Comparison of ENCODE assay signal across 15 cellular contexts in genomic region chr1:109622895-109623294, GRCh38. TPM values are rescaled to one million over a fixed set of nuclear protein-coding genes. Genes with fewer than 3 reads are reported as not detected.
DNase-seq lines count a peak whose midpoint lies in the region; TF ChIP-seq lines count a peak whose summit lies in the region.
"Had no signal": no experiment of that assay in that cellular context is flagged by ENCODE, and none has a peak within 500 bp of the region (broad histone marks: within the 10 kb centered on the region; RNA-seq: fewer than 3 reads in every experiment).

No MANE protein-coding gene starts in this region.

- intact Hi-C loops in spleen (cut with DNase I; ENCODE audit: low total_unique reads), result no loop called here

- no peak overlapping the region for H2AFZ ChIP-seq in SU-DHL-6 (ENCODE audit: low read depth, low read length, severe bottlenecking)

- H3K9me3 ChIP-seq in SU-DHL-6 (ENCODE audit: insufficient read depth, low read length) (no peaks in the 10 kb centered on the region), spleen (no peaks in the 10 kb centered on the region)
- no peaks in the 10 kb centered on the region for H3K9me3 ChIP-seq in effector memory CD4-positive, alpha-beta T cell (ENCODE audit: control insufficient read depth, low read length)

- peaks cover 54% of the 10 kb centered on the region for H3K4me1 ChIP-seq in effector memory CD4-positive, alpha-beta T cell (ENCODE audit: control insufficient read depth, insufficient read depth, low read length, poor library complexity, severe bottlenecking)
- H3K4me1 ChIP-seq in spleen, result peaks cover 35 to 80% (median 67%) of the 10 kb centered on the region in 6 donors

- peaks cover 24% of the 10 kb centered on the region for H3K36me3 Mint-ChIP-seq in activated CD4-positive, alpha-beta T cell treated with anti-CD3 and anti-CD28 coated beads, Interleukin-2, amount 10 ng/mL, durations not matched to agents 7 days and 5 days (ENCODE audit: low read depth)

- H3K36me3 ChIP-seq in SU-DHL-6 (ENCODE audit: low read length) (no peaks in the 10 kb centered on the region), spleen (peaks cover 0 to 31% (median 24%) of the 10 kb centered on the region in 6 donors)
- H3K36me3 ChIP-seq in effector memory CD4-positive, alpha-beta T cell (ENCODE audit: control insufficient read depth, insufficient read depth, low read length), result peaks cover 27% of the 10 kb centered on the region

- peak overlapping the region; percentile 29 for H3K4me2 ChIP-seq in SU-DHL-6 (ENCODE audit: low read depth, low read length, poor library complexity, severe bottlenecking)

- no peaks in the 10 kb centered on the region for H3K9me2 ChIP-seq in SU-DHL-6 (replicated peaks; ENCODE audit: insufficient read depth, low read length)

- no peak for TF ChIP-seq CTCF in SU-DHL-6 (IDR thresholded peaks at IDR 0.05; ENCODE audit: insufficient read depth, low read length, poor library complexity, severe bottlenecking)
- TF ChIP-seq CTCF in spleen (IDR thresholded peaks at IDR 0.05 in 8 of 11, conservative IDR thresholded peaks at IDR 0.05 in 3 of 11), result no peak

- TF ChIP-seq POLR2A in spleen (IDR thresholded peaks at IDR 0.05), result no peak

- H3K9ac ChIP-seq in SU-DHL-6 (ENCODE audit: low read length), result no peak overlapping the region

- 74 to 86% (median 82%) methylated on average over 2 to 3 of the region's 3 CpGs for WGBS in spleen, 5 donors

- H3K9me3 Mint-ChIP-seq in activated CD4-positive, alpha-beta T cell treated with anti-CD3 and anti-CD28 coated beads, Interleukin-2, amount 10 ng/mL, durations not matched to agents 7 days and 5 days, result no peaks in the 10 kb centered on the region

- peak overlapping the region; percentile 84 for H3K4me3 Mint-ChIP-seq in activated CD4-positive, alpha-beta T cell treated with anti-CD3 and anti-CD28 coated beads, Interleukin-2, amount 10 ng/mL, durations not matched to agents 7 days and 5 days

- POLR2A ChIA-PET in activated CD4-positive, alpha-beta T cell treated with anti-CD3 and anti-CD28 coated beads, Interleukin-2, amount 10 ng/mL, durations not matched to agents 7 days and 5 days (lab: Charles Lee), result no interaction called here

- H3K79me2 ChIP-seq in SU-DHL-6 (ENCODE audit: insufficient read depth, low read length), result peaks cover 25% of the 10 kb centered on the region; the same call in 1 of the 2 replicates

- no peaks in the 10 kb centered on the region for H3K27me3 Mint-ChIP-seq in activated CD4-positive, alpha-beta T cell treated with anti-CD3 and anti-CD28 coated beads, Interleukin-2, amount 10 ng/mL, durations not matched to agents 7 days and 5 days

- H3F3A ChIP-seq in SU-DHL-6 (ENCODE audit: insufficient read depth), result peaks cover 15% of the 10 kb centered on the region

- H3K4me3 ChIP-seq in SU-DHL-6 (ENCODE audit: insufficient read depth, low read length, poor library complexity, severe bottlenecking) (no peak overlapping the region), spleen (peak overlapping the region in 1 of 8 donors; percentile 73)
- peak overlapping the region; percentile 78 for H3K4me3 ChIP-seq in effector memory CD4-positive, alpha-beta T cell (ENCODE audit: insufficient read depth, low read depth, low read length, poor library complexity, severe bottlenecking)

- CTCF ChIA-PET in activated CD4-positive, alpha-beta T cell treated with anti-CD3 and anti-CD28 coated beads, Interleukin-2, amount 10 ng/mL, durations not matched to agents 7 days and 5 days (lab: Charles Lee), result interaction anchor here (2.5 to 10.3 kb wide), 2 partner anchors 16 to 91 kb away, joined by 9 to 67 read pairs; no protein-coding TSS in a partner anchor

- DNase-seq in activated CD4-positive, alpha-beta T cell treated with anti-CD3 and anti-CD28 coated beads, Interleukin-2, amount 10 ng/mL, durations not matched to agents 7 days and 5 days, result no peak
- DNase-seq in activated CD4-positive, alpha-beta T cell treated with anti-CD3 and anti-CD28 coated beads for 48 hours, result no peak
- DNase-seq in effector memory CD4-positive, alpha-beta T cell, result no peak
- DNase-seq in spleen (no peak), DMS79 treated with DMSO at 0.1 percent for 48 hours (lab: John Stamatoyannopoulos, UW) (no peak), middle frontal gyrus (ENCODE audit: extremely low spot score, low spot score) (no peak), DMS53 treated with DMSO at 0.1 percent for 48 hours (lab: John Stamatoyannopoulos, UW; ENCODE audit: unreplicated experiment) (no peak)
- DNase-seq: foreskin melanocyte, GF-D8, Kasumi-1, NCI-H226, SIG-M5 had no signal

- H3K27ac ChIP-seq in SU-DHL-6 (ENCODE audit: low read depth, low read length), result no peak overlapping the region
- H3K27ac ChIP-seq in effector memory CD4-positive, alpha-beta T cell (ENCODE audit: insufficient read depth, low read length, poor library complexity, severe bottlenecking), result peak overlapping the region; percentile 97
- H3K27ac ChIP-seq in spleen, result peak overlapping the region in 7 of 8 donors; percentile 6 to 98 (median 20)

- H3K27ac Mint-ChIP-seq in activated CD4-positive, alpha-beta T cell treated with anti-CD3 and anti-CD28 coated beads, Interleukin-2, amount 10 ng/mL, durations not matched to agents 7 days and 5 days, result peak overlapping the region; percentile 86

- H3K4me1 Mint-ChIP-seq in activated CD4-positive, alpha-beta T cell treated with anti-CD3 and anti-CD28 coated beads, Interleukin-2, amount 10 ng/mL, durations not matched to agents 7 days and 5 days, result peaks cover 55% of the 10 kb centered on the region

- H4K20me1 ChIP-seq in SU-DHL-6 (ENCODE audit: low read depth, low read length), result no peaks in the 10 kb centered on the region

- no peaks in the 10 kb centered on the region for H3K27me3 ChIP-seq in SU-DHL-6 (ENCODE audit: low read length)
- no peaks in the 10 kb centered on the region for H3K27me3 ChIP-seq in effector memory CD4-positive, alpha-beta T cell (replicated peaks; ENCODE audit: control insufficient read depth, insufficient read depth, low read length, poor library complexity, severe bottlenecking)
- H3K27me3 ChIP-seq in spleen (replicated peaks in 1 of 7), result no peaks in the 10 kb centered on the region

RNA-seq across cellular contexts. Expression of gene AMPD2, which starts 3.3 kb away (rescaled TPM):
- 100 to 1,000 TPM; 116 to 120 TPM for total RNA-seq in activated CD4-positive, alpha-beta T cell treated with anti-CD3 and anti-CD28 coated beads, Interleukin-2, amount 10 ng/mL, durations not matched to agents 7 days and 5 days
- 100 to 1,000 TPM; 112 to 193 (median 170) TPM for total RNA-seq in spleen
- 10 to 100 TPM; 25.2 to 66.1 (median 60.3) TPM for polyA plus RNA-seq in spleen

RNA-seq across cellular contexts. Expression of gene GNAT2, which starts 3.5 kb away (rescaled TPM):
- total RNA-seq in activated CD4-positive, alpha-beta T cell treated with anti-CD3 and anti-CD28 coated beads, Interleukin-2, amount 10 ng/mL, durations not matched to agents 7 days and 5 days, result not detected
- total RNA-seq in spleen, result under 1 TPM in 2 of 7 donors, not detected in 5; 0.59 to 0.92 TPM
- polyA plus RNA-seq in spleen, result under 1 TPM in 1 of 3 donors, not detected in 2; 0.08 TPM
- total RNA-seq: H1, lower leg skin had no signal

RNA-seq across cellular contexts. Expression of gene GSTM4, which starts 33.0 kb away (rescaled TPM):
- total RNA-seq in activated CD4-positive, alpha-beta T cell treated with anti-CD3 and anti-CD28 coated beads, Interleukin-2, amount 10 ng/mL, durations not matched to agents 7 days and 5 days, result 10 to 100 TPM; 34.3 to 36.3 TPM
- total RNA-seq in spleen, result 10 to 100 TPM; 23.4 to 53.8 (median 33.8) TPM
- polyA plus RNA-seq in spleen, result 10 to 100 TPM; 14.8 to 37.8 (median 16.5) TPM

RNA-seq across cellular contexts. Expression of gene GSTM2, which starts 45.0 kb away (rescaled TPM):
- 10 to 100 TPM; 33.4 to 33.5 TPM for total RNA-seq in activated CD4-positive, alpha-beta T cell treated with anti-CD3 and anti-CD28 coated beads, Interleukin-2, amount 10 ng/mL, durations not matched to agents 7 days and 5 days
- 100 to 1,000 TPM in 1 of 7 donors, 10 to 100 TPM in 6; 34.8 to 100 (median 52.2) TPM for total RNA-seq in spleen
- polyA plus RNA-seq in spleen, result 10 to 100 TPM; 26.2 to 80.9 (median 67.9) TPM
